In the genomic region with DNA sequence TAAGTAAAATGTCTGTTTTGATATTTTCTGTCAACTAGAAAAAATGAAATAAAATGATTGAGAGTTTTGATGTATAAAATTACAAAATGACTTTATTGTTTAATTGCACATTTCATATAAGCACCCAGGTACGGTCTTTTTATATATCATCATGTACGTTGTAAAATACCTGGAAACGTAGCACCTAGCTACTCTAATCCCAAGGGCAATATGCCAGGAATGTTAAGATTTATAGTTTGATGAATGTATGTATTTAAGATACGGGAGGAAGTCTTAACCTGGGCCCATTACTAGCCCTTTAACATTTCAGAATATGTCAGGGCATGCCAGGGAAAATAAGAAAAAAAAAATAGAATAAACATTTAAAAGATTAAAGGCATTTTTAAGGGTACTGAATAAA, we compare ENCODE assay signal across 20 cellular contexts.
"Had no signal": no experiment of that assay in that cellular context is flagged by ENCODE, and none has a peak within 500 bp of the region (broad histone marks: within the 10 kb centered on the region; RNA-seq: fewer than 3 reads in every experiment).

No MANE protein-coding gene starts in this region.

- H3K27ac Mint-ChIP-seq: T-cell had no signal

- ATAC-seq: HepG2, Panc1, PC-3, T-cell had no signal

- H3K4me1 Mint-ChIP-seq: T-cell had no signal

- H3K4me3 Mint-ChIP-seq: T-cell had no signal

- H3K27me3 Mint-ChIP-seq: T-cell had no signal

- H3K9me3 ChIP-seq: SK-N-SH had no signal

- H3K36me3 Mint-ChIP-seq: T-cell had no signal

- H3K9me3 Mint-ChIP-seq: T-cell had no signal

- DNase-seq: IMR-90; Karpas-422; KG1; MM.1S; NCI-H1092 treated with DMSO at 0.1 percent for 48 hours; NCI-H1417 treated with DMSO at 0.1 percent for 48 hours; NCI-H1694 treated with DMSO at 0.1 percent for 48 hours; NCI-H2081; NCI-H2227 treated with DMSO at 0.1 percent for 48 hours; NCI-H524; NCI-H526 treated with DMSO at 0.1 percent for 48 hours; NCI-H748 treated with DMSO at 0.1 percent for 48 hours; NK-92 treated with Interleukin-12 subunit alpha and Interleukin-12 subunit beta, amount 100 ng/mL, for 24 hours; PC-3; SHP77; SK-N-SH; SW 1271; T-cell had no signal
